ENCODE assay signal across 1 cellular context in genomic region chr18:48446582-48447225, GRCh38.
TF ChIP-seq lines count a peak whose summit lies in the region.

No MANE protein-coding gene starts in this region.

TF ChIP-seq in HEK293, 187 proteins besides CTCF, POLR2A, EP300 and RAD21 (continued from another document):
- TF ChIP-seq ZSCAN30 (tag by site-specific recombination; IDR thresholded peaks at IDR 0.05) (peak; percentile 89), ZNF654 (tag by site-specific recombination; IDR thresholded peaks at IDR 0.05; ENCODE audit: low read depth) (peak; percentile 84), ZFP37 (tag by site-specific recombination; IDR thresholded peaks at IDR 0.05) (peak; percentile 68; the same call in 1 of the 2 replicates), KLF9 (tag by site-specific recombination; IDR thresholded peaks at IDR 0.05; ENCODE audit: low read depth) (0 out of 2 replicates have a peak, but pooled peaks have one; percentile 24), PRDM1 (tag by site-specific recombination; IDR thresholded peaks at IDR 0.05) (no peak), ZNF335 (tag by site-specific recombination; conservative IDR thresholded peaks at IDR 0.05) (0 out of 2 replicates have a peak, but pooled peaks have one; percentile 16), ZBTB17 (tag by site-specific recombination; IDR thresholded peaks at IDR 0.05) (0 out of 2 replicates have a peak, but pooled peaks have one; percentile 24), ZNF548 (tag by site-specific recombination; IDR thresholded peaks at IDR 0.05) (no peak), ZNF560 (tag by site-specific recombination; IDR thresholded peaks at IDR 0.05; ENCODE audit: borderline replicate concordance) (no peak), ZNF660 (tag by site-specific recombination; IDR thresholded peaks at IDR 0.05) (peak; percentile 98)
- TF ChIP-seq, protein P1, sequence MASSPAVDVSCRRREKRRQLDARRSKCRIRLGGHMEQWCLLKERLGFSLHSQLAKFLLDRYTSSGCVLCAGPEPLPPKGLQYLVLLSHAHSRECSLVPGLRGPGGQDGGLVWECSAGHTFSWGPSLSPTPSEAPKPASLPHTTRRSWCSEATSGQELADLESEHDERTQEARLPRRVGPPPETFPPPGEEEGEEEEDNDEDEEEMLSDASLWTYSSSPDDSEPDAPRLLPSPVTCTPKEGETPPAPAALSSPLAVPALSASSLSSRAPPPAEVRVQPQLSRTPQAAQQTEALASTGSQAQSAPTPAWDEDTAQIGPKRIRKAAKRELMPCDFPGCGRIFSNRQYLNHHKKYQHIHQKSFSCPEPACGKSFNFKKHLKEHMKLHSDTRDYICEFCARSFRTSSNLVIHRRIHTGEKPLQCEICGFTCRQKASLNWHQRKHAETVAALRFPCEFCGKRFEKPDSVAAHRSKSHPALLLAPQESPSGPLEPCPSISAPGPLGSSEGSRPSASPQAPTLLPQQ (tag by site-specific recombination; IDR thresholded peaks at IDR 0.05): 0 out of 2 replicates have a peak, but pooled peaks have one; percentile 51
